Comparison of ENCODE assay signal across 5 cellular contexts in the genomic region with DNA sequence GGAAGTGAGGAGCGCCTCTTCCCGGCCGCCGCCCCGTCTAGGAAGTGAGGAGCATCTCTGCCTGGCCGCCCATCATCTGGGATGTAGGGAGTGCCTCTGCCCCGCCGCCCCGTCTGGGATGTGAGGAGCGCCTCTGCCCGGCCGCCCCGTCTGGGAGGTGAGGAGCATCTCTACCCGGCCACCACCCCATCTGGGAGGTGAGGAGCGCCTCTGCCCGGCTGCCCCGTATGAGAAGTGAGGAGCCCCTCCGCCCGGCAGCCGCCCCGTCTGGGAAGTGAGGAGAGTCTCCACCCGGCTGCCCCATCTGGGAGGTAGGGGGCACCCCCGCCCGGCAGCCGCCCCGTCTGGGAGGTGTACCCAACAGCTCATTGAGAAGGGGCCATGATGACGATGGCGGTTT. TPM values are rescaled to one million over a fixed set of nuclear protein-coding genes. Genes with fewer than 3 reads are reported as not detected.
"Had no signal": no experiment of that assay in that cellular context is flagged by ENCODE, and none has a peak within 500 bp of the region (broad histone marks: within the 10 kb centered on the region; RNA-seq: fewer than 3 reads in every experiment).

No MANE protein-coding gene starts in this region.

RNA-seq across cellular contexts. Expression of gene TIMD4, which starts 22.6 kb away (rescaled TPM):
- total RNA-seq: astrocyte, body of pancreas, bronchial epithelial cell, cardiac septum, chondrocyte had no signal
